In genomic region chr5:146451411-146451810, GRCh38 we compare ENCODE assay signal across 1 cellular context.
TF ChIP-seq lines count a peak whose summit lies in the region.

No MANE protein-coding gene starts in this region.

TF ChIP-seq in HCT116, 20 proteins besides CTCF, POLR2A, EP300 and RAD21 (continued from another document):
- TF ChIP-seq REST (IDR thresholded peaks at IDR 0.05; ENCODE audit: low read depth), result no peak
- TF ChIP-seq ZNF274 (IDR thresholded peaks at IDR 0.05; ENCODE audit: low read depth, low read length), result no peak
- TF ChIP-seq, protein P1, sequence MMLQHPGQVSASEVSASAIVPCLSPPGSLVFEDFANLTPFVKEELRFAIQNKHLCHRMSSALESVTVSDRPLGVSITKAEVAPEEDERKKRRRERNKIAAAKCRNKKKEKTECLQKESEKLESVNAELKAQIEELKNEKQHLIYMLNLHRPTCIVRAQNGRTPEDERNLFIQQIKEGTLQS (IDR thresholded peaks at IDR 0.05), result no peak
- TF ChIP-seq SP1 (IDR thresholded peaks at IDR 0.05; ENCODE audit: low read depth), result no peak
- TF ChIP-seq FOSL1 (IDR thresholded peaks at IDR 0.05; ENCODE audit: low read depth), result no peak
- no peak for TF ChIP-seq CEBPB (IDR thresholded peaks at IDR 0.05; ENCODE audit: low read depth)
- TF ChIP-seq POLR2AphosphoS5 (IDR thresholded peaks at IDR 0.05; ENCODE audit: low read depth, low read length), result no peak
- TF ChIP-seq JUND (IDR thresholded peaks at IDR 0.05), result no peak
- no peak for TF ChIP-seq EZH2 (IDR thresholded peaks at IDR 0.05)
- TF ChIP-seq, protein P2, sequence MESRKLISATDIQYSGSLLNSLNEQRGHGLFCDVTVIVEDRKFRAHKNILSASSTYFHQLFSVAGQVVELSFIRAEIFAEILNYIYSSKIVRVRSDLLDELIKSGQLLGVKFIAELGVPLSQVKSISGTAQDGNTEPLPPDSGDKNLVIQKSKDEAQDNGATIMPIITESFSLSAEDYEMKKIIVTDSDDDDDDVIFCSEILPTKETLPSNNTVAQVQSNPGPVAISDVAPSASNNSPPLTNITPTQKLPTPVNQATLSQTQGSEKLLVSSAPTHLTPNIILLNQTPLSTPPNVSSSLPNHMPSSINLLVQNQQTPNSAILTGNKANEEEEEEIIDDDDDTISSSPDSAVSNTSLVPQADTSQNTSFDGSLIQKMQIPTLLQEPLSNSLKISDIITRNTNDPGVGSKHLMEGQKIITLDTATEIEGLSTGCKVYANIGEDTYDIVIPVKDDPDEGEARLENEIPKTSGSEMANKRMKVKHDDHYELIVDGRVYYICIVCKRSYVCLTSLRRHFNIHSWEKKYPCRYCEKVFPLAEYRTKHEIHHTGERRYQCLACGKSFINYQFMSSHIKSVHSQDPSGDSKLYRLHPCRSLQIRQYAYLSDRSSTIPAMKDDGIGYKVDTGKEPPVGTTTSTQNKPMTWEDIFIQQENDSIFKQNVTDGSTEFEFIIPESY (IDR thresholded peaks at IDR 0.05; ENCODE audit: extremely low read depth, insufficient replicate concordance, low read length), result no peak
- no peak for TF ChIP-seq CBX3 (IDR thresholded peaks at IDR 0.05; ENCODE audit: low read depth)
